ENCODE assay signal across 1 cellular context in the genomic region with DNA sequence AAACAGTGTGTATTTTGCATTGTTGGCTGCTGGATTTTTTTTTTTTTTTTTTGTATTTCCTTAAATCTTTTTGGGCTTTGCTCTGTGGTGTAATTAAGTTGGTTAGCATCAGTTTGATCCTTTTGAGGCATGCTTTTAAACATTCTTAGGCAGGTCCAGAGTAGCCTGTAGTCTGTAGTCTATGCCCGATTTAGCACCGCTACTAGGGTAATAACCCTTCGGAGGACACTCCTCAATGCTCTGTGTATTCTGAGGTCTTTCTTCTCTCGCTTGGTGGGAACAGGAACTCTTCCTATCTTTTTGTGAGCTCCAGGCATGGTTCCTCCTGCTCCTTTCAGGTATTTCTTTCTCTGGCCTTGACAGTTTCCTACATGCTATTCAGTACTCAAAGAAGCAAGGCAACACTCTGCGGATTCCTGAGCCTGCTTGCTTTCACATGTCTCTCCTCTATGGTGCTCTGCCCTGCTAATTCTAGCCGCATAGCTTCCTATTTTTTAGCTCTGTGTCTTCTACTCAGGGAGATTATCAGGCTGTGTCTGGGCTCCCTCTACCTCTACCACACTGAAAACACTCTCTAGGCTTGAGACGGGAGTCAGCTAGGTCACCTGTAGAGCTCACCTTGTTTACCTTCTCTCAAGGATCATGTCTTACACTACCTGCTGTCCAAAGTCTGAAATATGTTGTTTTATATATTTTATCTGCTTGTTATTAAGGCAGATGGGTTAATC.
TF ChIP-seq lines count a peak whose summit lies in the region.

No MANE protein-coding gene starts in this region.

TF ChIP-seq in H1, 55 proteins besides CTCF, POLR2A, EP300 and RAD21:
- TF ChIP-seq PHF8 (conservative IDR thresholded peaks at IDR 0.05; ENCODE audit: low read depth, low read length), result no peak
